In the genomic region with DNA sequence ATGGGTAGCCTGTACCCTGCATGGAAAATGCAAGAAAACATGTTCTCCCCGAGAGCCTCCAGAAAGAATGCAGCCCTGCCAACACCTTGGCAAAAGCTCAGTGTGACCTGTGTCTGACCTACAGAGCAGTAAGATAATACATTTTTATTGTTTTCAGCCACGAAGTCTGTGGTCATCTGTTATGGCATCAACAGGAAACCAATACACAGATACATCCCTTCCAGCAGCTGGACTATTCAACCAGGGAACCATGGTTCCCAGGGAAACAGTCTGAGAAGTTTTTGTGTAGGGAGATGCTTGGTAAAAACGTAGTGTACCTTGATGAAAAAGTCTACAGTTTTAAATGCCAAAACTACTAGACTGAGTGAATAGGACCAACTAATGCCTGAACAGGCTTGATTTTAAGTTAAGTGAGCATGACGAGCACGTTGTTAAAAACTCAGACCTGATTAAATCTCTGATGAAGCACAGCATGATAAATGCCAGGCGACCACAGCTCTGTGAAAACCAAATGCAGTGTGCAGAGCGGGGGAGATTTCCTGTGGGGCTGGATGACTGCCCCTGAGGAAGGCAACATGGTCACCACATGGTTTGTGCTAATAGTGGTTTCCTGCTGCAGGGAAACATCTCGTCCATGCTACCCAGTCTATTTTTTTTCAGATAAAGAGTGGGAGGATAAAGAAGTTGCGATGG, we compare ENCODE assay signal across 10 cellular contexts.
DNase-seq lines count a peak whose midpoint lies in the region; ATAC-seq and TF ChIP-seq lines count a peak whose summit lies in the region.
"Had no signal": no experiment of that assay in that cellular context is flagged by ENCODE, and none has a peak within 500 bp of the region (broad histone marks: within the 10 kb centered on the region; RNA-seq: fewer than 3 reads in every experiment).

No MANE protein-coding gene starts in this region.

- H3K27ac ChIP-seq in MM.1S (ENCODE audit: low read length) = no peak overlapping the region
- no peak overlapping the region for H3K27ac ChIP-seq in RWPE1

- no peak overlapping the region for H3K4me2 ChIP-seq in MM.1S (ENCODE audit: low read depth, low read length)

- no peaks in the 10 kb centered on the region for H3K9me3 ChIP-seq in MM.1S (replicated peaks; ENCODE audit: insufficient read depth, low read length)

- no peak overlapping the region for H3K4me3 ChIP-seq in MM.1S (ENCODE audit: low read length)

- H3K9ac ChIP-seq in MM.1S (ENCODE audit: low read length) = no peak overlapping the region

- no peak overlapping the region for H2AFZ ChIP-seq in MM.1S (ENCODE audit: low read length)

- no peaks in the 10 kb centered on the region for H3F3A ChIP-seq in MM.1S (ENCODE audit: insufficient read depth, low read length)

- POLR2A ChIA-PET in RWPE1 (lab: Yijun Ruan, JAX; ENCODE audit: low non-redundant PET) = no interaction called here

- ATAC-seq in HG03469 (IDR thresholded peaks at IDR 0.05; ENCODE audit: unreplicated experiment) = no peak

- H3K9me2 ChIP-seq in MM.1S (replicated peaks; ENCODE audit: insufficient read depth, low read length) = no peaks in the 10 kb centered on the region

- H3K27me3 ChIP-seq in MM.1S (replicated peaks; ENCODE audit: insufficient read depth, low read length) = no peaks in the 10 kb centered on the region

- no peaks in the 10 kb centered on the region for H3K36me3 ChIP-seq in MM.1S (replicated peaks; ENCODE audit: insufficient read depth, low read length)

- H3K79me2 ChIP-seq in MM.1S (ENCODE audit: low read length) = no peaks in the 10 kb centered on the region

- TF ChIP-seq CTCF in MM.1S (IDR thresholded peaks at IDR 0.05; ENCODE audit: low read length) (no peak), RWPE1 (conservative IDR thresholded peaks at IDR 0.05; ENCODE audit: low read depth) (no peak)

- CTCF ChIA-PET in RWPE1 (lab: Yijun Ruan, JAX) = no interaction called here

- no peaks in the 10 kb centered on the region for H4K20me1 ChIP-seq in MM.1S (ENCODE audit: insufficient read depth, low read length)

- DNase-seq in CMK (ENCODE audit: low read depth) = peak; percentile 51
- DNase-seq in H4 (ENCODE audit: low spot score) = peak; percentile 48
- peak; percentile 58 for DNase-seq in UCSD-AML1 (lab: John Stamatoyannopoulos, UW; ENCODE audit: unreplicated experiment)
- DNase-seq in left kidney (ENCODE audit: low read depth, low spot score) = peak; percentile 95
- DNase-seq in NCI-H2171 treated with DMSO at 0.1 percent for 48 hours (lab: John Stamatoyannopoulos, UW) = no peak
- DNase-seq in MM.1S = no peak
- DNase-seq in RWPE1 (ENCODE audit: low spot score) = no peak
- DNase-seq: stimulated activated CD4-positive, alpha-beta T cell treated with anti-CD3 and anti-CD28 coated beads, Interleukin-2, amount 100 ng/mL, for 48 hours; T-helper 1 cell had no signal

- no peaks in the 10 kb centered on the region for H3K4me1 ChIP-seq in MM.1S (ENCODE audit: low read length)

Comparison
In these comparisons a context has a peak if more than half of its experiments do, and no peak if none do; other contexts are left out.
1. DNase-seq: peak in CMK (single experiment), H4 (single experiment), UCSD-AML1 (single experiment) and left kidney (single experiment); none in NCI-H2171 treated with DMSO at 0.1 percent for 48 hours (single experiment), MM.1S (single experiment) and RWPE1 (single experiment).